11 cellular contexts compared by ENCODE assay signal in the genomic region with DNA sequence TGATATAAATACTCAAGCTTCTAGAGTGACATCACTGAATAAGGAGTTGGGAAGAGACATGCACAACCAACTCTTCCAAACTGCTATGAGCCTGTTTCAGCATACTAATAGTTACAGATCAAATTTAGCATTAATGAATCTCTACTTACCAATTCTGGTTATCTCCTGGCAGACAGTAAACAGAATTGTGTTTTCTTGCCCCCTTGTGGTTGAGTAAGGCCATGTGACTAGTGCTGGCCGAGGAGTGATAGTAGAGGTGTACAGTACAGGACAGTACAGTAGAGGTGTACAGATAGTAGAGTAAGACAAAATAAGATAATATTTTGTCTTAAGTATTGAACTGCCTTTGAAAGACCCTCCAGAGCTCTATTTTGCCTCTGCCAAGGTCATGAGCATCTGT.
DNase-seq lines count a peak whose midpoint lies in the region; ATAC-seq and TF ChIP-seq lines count a peak whose summit lies in the region.
"Had no signal": no experiment of that assay in that cellular context is flagged by ENCODE, and none has a peak within 500 bp of the region (broad histone marks: within the 10 kb centered on the region; RNA-seq: fewer than 3 reads in every experiment).

No MANE protein-coding gene starts in this region.

- H3K36me3 ChIP-seq in brain microvascular endothelial cell (replicated peaks) = no peaks in the 10 kb centered on the region

- POLR2A ChIA-PET in activated CD4-positive, alpha-beta T cell treated with anti-CD3 and anti-CD28 coated beads for 36 hours (lab: Charles Lee) = no interaction called here

- DNase-seq in DMS 273 (lab: John Stamatoyannopoulos, UW; ENCODE audit: unreplicated experiment) (peak; percentile 29), DMS 273 treated with DMSO at 0.1 percent for 48 hours (lab: John Stamatoyannopoulos, UW) (no peak), brain microvascular endothelial cell (no peak), NCI-H187 (lab: John Stamatoyannopoulos, UW) (no peak)
- DNase-seq in activated CD4-positive, alpha-beta T cell treated with anti-CD3 and anti-CD28 coated beads for 36 hours = no peak
- DNase-seq: 8988T; activated T-cell treated with anti-CD3 and anti-CD28 coated beads, Interleukin-2, amount 50 U/mL, for 24 hours had no signal

- H3K4me3 ChIP-seq in brain microvascular endothelial cell (ENCODE audit: low read depth, low read length) = no peak overlapping the region

- no peaks in the 10 kb centered on the region for H3K36me3 Mint-ChIP-seq in nephron (ENCODE audit: low read depth)
- H3K36me3 Mint-ChIP-seq in activated CD4-positive, alpha-beta T cell treated with anti-CD3 and anti-CD28 coated beads for 36 hours (ENCODE audit: low read depth) = no peaks in the 10 kb centered on the region

- no peaks in the 10 kb centered on the region for H3K9me3 Mint-ChIP-seq in nephron
- H3K9me3 Mint-ChIP-seq in activated CD4-positive, alpha-beta T cell treated with anti-CD3 and anti-CD28 coated beads for 36 hours (ENCODE audit: low read depth) = peaks cover 2% of the 10 kb centered on the region

- TF ChIP-seq CTCF in LNCAP (IDR thresholded peaks at IDR 0.05) (peak; percentile 63), brain microvascular endothelial cell (IDR thresholded peaks at IDR 0.05; ENCODE audit: low read depth, low read length, missing control alignments) (peak; percentile 21), nephron (IDR thresholded peaks at IDR 0.05; ENCODE audit: unreplicated experiment in 3 of 3) (peak; percentile 23 to 52 (median 41))

- in situ Hi-C loops in brain microvascular endothelial cell (cut with HindIII; ENCODE audit: low pct_ligation_motif_present, low sequenced_read_pairs) = no loop called here

- no peaks in the 10 kb centered on the region for H3K27me3 Mint-ChIP-seq in nephron (ENCODE audit: low read depth)
- no peaks in the 10 kb centered on the region for H3K27me3 Mint-ChIP-seq in activated CD4-positive, alpha-beta T cell treated with anti-CD3 and anti-CD28 coated beads for 36 hours
- H3K27me3 Mint-ChIP-seq: activated T-cell treated with anti-CD3 and anti-CD28 coated beads, Interleukin-2, amount 50 U/mL, for 24 hours had no signal

- H3K4me1 Mint-ChIP-seq in nephron = no peaks in the 10 kb centered on the region
- no peaks in the 10 kb centered on the region for H3K4me1 Mint-ChIP-seq in activated CD4-positive, alpha-beta T cell treated with anti-CD3 and anti-CD28 coated beads for 36 hours

- CTCF ChIA-PET in activated CD4-positive, alpha-beta T cell treated with anti-CD3 and anti-CD28 coated beads for 36 hours (lab: Charles Lee) = no interaction called here

- H3K4me3 Mint-ChIP-seq in nephron = no peak overlapping the region
- no peak overlapping the region for H3K4me3 Mint-ChIP-seq in activated CD4-positive, alpha-beta T cell treated with anti-CD3 and anti-CD28 coated beads for 36 hours
- H3K4me3 Mint-ChIP-seq: activated T-cell treated with anti-CD3 and anti-CD28 coated beads, Interleukin-2, amount 50 U/mL, for 24 hours had no signal

- no peak overlapping the region for H3K27ac ChIP-seq in brain microvascular endothelial cell

- no peak overlapping the region for H3K27ac Mint-ChIP-seq in nephron
- no peak overlapping the region for H3K27ac Mint-ChIP-seq in activated CD4-positive, alpha-beta T cell treated with anti-CD3 and anti-CD28 coated beads for 36 hours
- H3K27ac Mint-ChIP-seq: activated T-cell treated with anti-CD3 and anti-CD28 coated beads, Interleukin-2, amount 50 U/mL, for 24 hours had no signal

- ATAC-seq in activated CD4-positive, alpha-beta T cell treated with anti-CD3 and anti-CD28 coated beads for 36 hours = no peak
- no peak for ATAC-seq in HG02840 (IDR thresholded peaks at IDR 0.05; ENCODE audit: low FRiP score, unreplicated experiment)
- ATAC-seq: Panc1 had no signal

- intact Hi-C loops in activated CD4-positive, alpha-beta T cell treated with anti-CD3 and anti-CD28 coated beads for 36 hours (cut with DNase I, micrococcal nuclease) = no loop called here

- no peaks in the 10 kb centered on the region for H3K27me3 ChIP-seq in brain microvascular endothelial cell (replicated peaks)
